8 cellular contexts compared by ENCODE assay signal in the genomic region with DNA sequence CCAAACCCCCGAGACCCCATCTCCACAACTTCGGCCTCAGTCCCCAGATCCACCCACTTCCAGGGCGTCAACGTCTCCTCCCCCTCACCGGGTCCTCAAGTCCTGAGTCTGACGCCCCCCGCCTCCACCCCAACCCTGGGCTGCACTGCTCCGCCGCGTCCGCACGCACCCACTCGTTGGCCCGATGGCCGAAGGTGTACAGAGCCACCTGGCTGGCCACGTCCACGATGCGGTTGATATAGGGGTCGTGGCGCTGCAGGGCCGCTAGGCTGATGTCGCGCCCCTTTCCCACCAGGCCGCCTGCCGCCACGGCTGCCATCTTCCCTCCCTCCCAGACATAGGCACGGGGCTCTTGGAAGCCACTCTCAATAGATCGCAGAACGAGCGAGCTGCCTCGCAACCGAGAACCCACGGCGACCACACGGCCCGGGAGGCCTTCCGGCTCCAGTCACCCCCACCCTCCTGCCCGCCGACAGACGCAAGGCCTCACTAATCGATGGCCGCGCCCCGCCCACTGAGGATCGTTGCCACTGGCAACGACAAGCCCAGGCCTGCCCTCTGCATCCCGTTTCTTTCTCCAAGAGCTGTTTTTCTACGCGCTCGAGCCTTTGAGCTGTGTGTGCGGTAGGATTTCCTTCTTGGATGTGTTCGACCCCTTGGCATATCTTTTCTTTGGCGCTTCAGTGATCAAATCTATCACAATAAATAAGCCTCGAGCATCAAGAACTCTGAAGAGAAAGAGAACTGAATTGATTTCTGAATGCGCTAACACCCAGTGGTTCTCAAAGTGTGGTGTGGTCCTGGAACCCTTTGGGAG. TPM values are rescaled to one million over a fixed set of nuclear protein-coding genes. Genes with fewer than 3 reads are reported as not detected.
A peak's percentile ranks its signal among the peaks of the same experiment; 100 is the strongest.
DNase-seq lines count a peak whose midpoint lies in the region; ATAC-seq and TF ChIP-seq lines count a peak whose summit lies in the region.

A gene (minus strand): TSS at position 345 of the 817 bp plus-strand sequence. CDS start 26 bp downstream, at position 319.

- peaks cover 11% of the 10 kb centered on the region for H3F3A ChIP-seq in smooth muscle cell (ENCODE audit: low read depth)

- peaks cover 20% of the 10 kb centered on the region for H3K4me1 ChIP-seq in smooth muscle cell (ENCODE audit: low read depth)

- H3K9me3 Mint-ChIP-seq in WTC11: no peaks in the 10 kb centered on the region

- peak within 1 kb of the TSS; percentile 88 for H3K9ac ChIP-seq in smooth muscle cell (ENCODE audit: low read depth)

- peak within 1 kb of the TSS; percentile 98 for H3K27ac Mint-ChIP-seq in WTC11

- TF ChIP-seq CTCF in AG04450 (IDR thresholded peaks at IDR 0.05; ENCODE audit: low read depth, low read length) (no peak), WTC11 (IDR thresholded peaks at IDR 0.05) (no peak), cardiac fibroblast (IDR thresholded peaks at IDR 0.05; ENCODE audit: low read depth, low read length) (no peak), smooth muscle cell (IDR thresholded peaks at IDR 0.05; ENCODE audit: borderline replicate concordance, insufficient read depth, poor library complexity, severe bottlenecking) (no peak)

- H3K36me3 ChIP-seq in smooth muscle cell (ENCODE audit: low read depth): no peaks in the 10 kb centered on the region

- WGBS in smooth muscle cell (ENCODE audit: low lambda C conversion rate): 3% methylated on average over 54 of the region's 55 CpGs

- H3K4me2 ChIP-seq in smooth muscle cell: peak within 1 kb of the TSS; percentile 86

- ATAC-seq in GM18873 (IDR thresholded peaks at IDR 0.05; ENCODE audit: low FRiP score, unreplicated experiment) (peak; percentile 91), HG03159 (IDR thresholded peaks at IDR 0.05; ENCODE audit: unreplicated experiment) (peak; percentile 96), WTC11 (peak; percentile 99)

- no peaks in the 10 kb centered on the region for H3K36me3 Mint-ChIP-seq in WTC11

- no peaks in the 10 kb centered on the region for H4K20me1 ChIP-seq in smooth muscle cell (ENCODE audit: low read depth)

- peaks cover 41% of the 10 kb centered on the region for H3K4me1 Mint-ChIP-seq in WTC11

- CTCF ChIA-PET in AG04450 (lab: Charles Lee) (interaction anchor here (0.9 to 1.8 kb wide), 3 partner anchors 9 to 65 kb away, joined by 3 to 6 read pairs (median 3); no protein-coding TSS in a partner anchor), WTC11 (lab: Charles Lee) (interaction anchor here (0.6 to 1.2 kb wide), 5 partner anchors 10 to 278 kb away, joined by 3 to 4 read pairs (median 3); no protein-coding TSS in a partner anchor)

- peaks cover 42% of the 10 kb centered on the region for H3K79me2 ChIP-seq in smooth muscle cell (ENCODE audit: low read depth)

- no peaks in the 10 kb centered on the region for H3K27me3 Mint-ChIP-seq in WTC11 (ENCODE audit: low read depth)

- peak within 1 kb of the TSS; percentile 92 for H2AFZ ChIP-seq in smooth muscle cell (ENCODE audit: low read depth)

- DNase-seq in AG04450 (ENCODE audit: low read depth, low spot score): peak; percentile 93
- DNase-seq in NCI-H2227 treated with DMSO at 0.1 percent for 48 hours (lab: John Stamatoyannopoulos, UW): peak; percentile 61
- DNase-seq in WTC11 (ENCODE audit: low spot score): peak; percentile 99
- peak; percentile 97 to 99 for DNase-seq in cardiac fibroblast (ENCODE audit: low read depth in 2 of 2)
- peak; percentile 97 for DNase-seq in iPS-NIHi7 (ENCODE audit: extremely low spot score)
- DNase-seq in smooth muscle cell (lab: John Stamatoyannopoulos, UW; ENCODE audit: unreplicated experiment): peak; percentile 85

- H3K4me3 Mint-ChIP-seq in WTC11: peak within 1 kb of the TSS; percentile 98

- H3K4me3 ChIP-seq in AG04450 (ENCODE audit: low read depth, low read length) (peak within 1 kb of the TSS; percentile 95), cardiac fibroblast (replicated peaks in 1 of 2; ENCODE audit: low read depth in 2 of 2, low read length in 2 of 2) (peak within 1 kb of the TSS; percentile 98 to 99), smooth muscle cell (peak within 1 kb of the TSS; percentile 68)

- peak within 1 kb of the TSS; percentile 88 for H3K27ac ChIP-seq in AG04450 (ENCODE audit: low read depth, low read length)
- H3K27ac ChIP-seq in smooth muscle cell (ENCODE audit: low read depth): peak within 1 kb of the TSS; percentile 89

- POLR2A ChIA-PET in AG04450 (lab: Yijun Ruan, JAX) (interaction anchor here (1.6 kb wide), 1 partner anchor 10 kb away, joined by 25 read pairs; no protein-coding TSS in a partner anchor), WTC11 (lab: Charles Lee) (interaction anchor here (0.6 to 0.8 kb wide), 3 partner anchors 10 to 412 kb away, joined by 3 to 4 read pairs (median 3); no protein-coding TSS in a partner anchor)

- H3K9me3 ChIP-seq in AG04450 (ENCODE audit: control insufficient read depth, insufficient read depth, low read length) (no peaks in the 10 kb centered on the region), smooth muscle cell (replicated peaks; ENCODE audit: low read depth) (no peaks in the 10 kb centered on the region)

- H3K27me3 ChIP-seq in AG04450 (ENCODE audit: control insufficient read depth, insufficient read depth, low read length): no peaks in the 10 kb centered on the region
- no peaks in the 10 kb centered on the region for H3K27me3 ChIP-seq in smooth muscle cell (ENCODE audit: low read depth)

TF ChIP-seq in WTC11, 78 proteins besides CTCF, POLR2A, EP300 and RAD21 (continues in another document):
- TF ChIP-seq GTF2I (CRISPR knock-in tag; conservative IDR thresholded peaks at IDR 0.05) (no peak), FOXK1 (CRISPR knock-in tag; IDR thresholded peaks at IDR 0.05) (peak; percentile 81), FOXJ3 (CRISPR knock-in tag; IDR thresholded peaks at IDR 0.05; ENCODE audit: borderline replicate concordance) (no peak), TCF7 (CRISPR knock-in tag; IDR thresholded peaks at IDR 0.05; ENCODE audit: low read depth) (no peak), FOXP1 (CRISPR knock-in tag; IDR thresholded peaks at IDR 0.05; ENCODE audit: borderline replicate concordance) (peak; percentile 95), ZBTB21 (CRISPR knock-in tag; IDR thresholded peaks at IDR 0.05; ENCODE audit: borderline replicate concordance) (0 out of 2 replicates have a peak, but pooled peaks have one; percentile 11), KAT7 (CRISPR knock-in tag; IDR thresholded peaks at IDR 0.05; ENCODE audit: borderline replicate concordance) (peak; percentile 91; the same call in 1 of the 2 replicates), NFYB (CRISPR knock-in tag; conservative IDR thresholded peaks at IDR 0.05; ENCODE audit: low read depth) (no peak), TEAD1 (CRISPR knock-in tag; IDR thresholded peaks at IDR 0.05) (peak; percentile 80; the same call in 1 of the 2 replicates), ZNF416 (CRISPR knock-in tag; IDR thresholded peaks at IDR 0.05) (peak; percentile 84; the same call in 1 of the 2 replicates)
- TF ChIP-seq, protein P1, sequence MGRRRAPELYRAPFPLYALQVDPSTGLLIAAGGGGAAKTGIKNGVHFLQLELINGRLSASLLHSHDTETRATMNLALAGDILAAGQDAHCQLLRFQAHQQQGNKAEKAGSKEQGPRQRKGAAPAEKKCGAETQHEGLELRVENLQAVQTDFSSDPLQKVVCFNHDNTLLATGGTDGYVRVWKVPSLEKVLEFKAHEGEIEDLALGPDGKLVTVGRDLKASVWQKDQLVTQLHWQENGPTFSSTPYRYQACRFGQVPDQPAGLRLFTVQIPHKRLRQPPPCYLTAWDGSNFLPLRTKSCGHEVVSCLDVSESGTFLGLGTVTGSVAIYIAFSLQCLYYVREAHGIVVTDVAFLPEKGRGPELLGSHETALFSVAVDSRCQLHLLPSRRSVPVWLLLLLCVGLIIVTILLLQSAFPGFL (CRISPR knock-in tag; IDR thresholded peaks at IDR 0.05; ENCODE audit: borderline replicate concordance): peak; percentile 50; the same call in 1 of the 2 replicates
- TF ChIP-seq, protein P2, sequence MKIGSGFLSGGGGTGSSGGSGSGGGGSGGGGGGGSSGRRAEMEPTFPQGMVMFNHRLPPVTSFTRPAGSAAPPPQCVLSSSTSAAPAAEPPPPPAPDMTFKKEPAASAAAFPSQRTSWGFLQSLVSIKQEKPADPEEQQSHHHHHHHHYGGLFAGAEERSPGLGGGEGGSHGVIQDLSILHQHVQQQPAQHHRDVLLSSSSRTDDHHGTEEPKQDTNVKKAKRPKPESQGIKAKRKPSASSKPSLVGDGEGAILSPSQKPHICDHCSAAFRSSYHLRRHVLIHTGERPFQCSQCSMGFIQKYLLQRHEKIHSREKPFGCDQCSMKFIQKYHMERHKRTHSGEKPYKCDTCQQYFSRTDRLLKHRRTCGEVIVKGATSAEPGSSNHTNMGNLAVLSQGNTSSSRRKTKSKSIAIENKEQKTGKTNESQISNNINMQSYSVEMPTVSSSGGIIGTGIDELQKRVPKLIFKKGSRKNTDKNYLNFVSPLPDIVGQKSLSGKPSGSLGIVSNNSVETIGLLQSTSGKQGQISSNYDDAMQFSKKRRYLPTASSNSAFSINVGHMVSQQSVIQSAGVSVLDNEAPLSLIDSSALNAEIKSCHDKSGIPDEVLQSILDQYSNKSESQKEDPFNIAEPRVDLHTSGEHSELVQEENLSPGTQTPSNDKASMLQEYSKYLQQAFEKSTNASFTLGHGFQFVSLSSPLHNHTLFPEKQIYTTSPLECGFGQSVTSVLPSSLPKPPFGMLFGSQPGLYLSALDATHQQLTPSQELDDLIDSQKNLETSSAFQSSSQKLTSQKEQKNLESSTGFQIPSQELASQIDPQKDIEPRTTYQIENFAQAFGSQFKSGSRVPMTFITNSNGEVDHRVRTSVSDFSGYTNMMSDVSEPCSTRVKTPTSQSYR (CRISPR knock-in tag; IDR thresholded peaks at IDR 0.05): peak; percentile 91; the same call in 1 of the 2 replicates
- TF ChIP-seq, protein P3, sequence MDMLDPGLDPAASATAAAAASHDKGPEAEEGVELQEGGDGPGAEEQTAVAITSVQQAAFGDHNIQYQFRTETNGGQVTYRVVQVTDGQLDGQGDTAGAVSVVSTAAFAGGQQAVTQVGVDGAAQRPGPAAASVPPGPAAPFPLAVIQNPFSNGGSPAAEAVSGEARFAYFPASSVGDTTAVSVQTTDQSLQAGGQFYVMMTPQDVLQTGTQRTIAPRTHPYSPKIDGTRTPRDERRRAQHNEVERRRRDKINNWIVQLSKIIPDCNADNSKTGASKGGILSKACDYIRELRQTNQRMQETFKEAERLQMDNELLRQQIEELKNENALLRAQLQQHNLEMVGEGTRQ (CRISPR knock-in tag; IDR thresholded peaks at IDR 0.05): 0 out of 2 replicates have a peak, but pooled peaks have one; percentile 45

RNA-seq across cellular contexts. Expression of the gene that starts here (rescaled TPM):
- polyA plus RNA-seq in AG04450 (2011; rRNA removed) (29.1 and 32.9 TPM in 2 replicates), smooth muscle cell (29.9 and 38.1 TPM in 2 replicates)
- polyA minus RNA-seq in AG04450 (2011; rRNA and poly(A)+ RNA removed): 32.7 and 35.1 TPM in 2 replicates
- total RNA-seq in WTC11 (2021) (19.4 to 25.1 TPM (median 23.3 TPM) in 3 replicates), smooth muscle cell (25.3 and 34.9 TPM in 2 replicates)

Comparison
In these comparisons a context has a peak if more than half of its experiments do, and no peak if none do; other contexts are left out.
1. Peak in every context shown above with its lines: DNase-seq, ATAC-seq, H3K4me3 ChIP-seq and H3K27ac ChIP-seq.